In the genomic region with DNA sequence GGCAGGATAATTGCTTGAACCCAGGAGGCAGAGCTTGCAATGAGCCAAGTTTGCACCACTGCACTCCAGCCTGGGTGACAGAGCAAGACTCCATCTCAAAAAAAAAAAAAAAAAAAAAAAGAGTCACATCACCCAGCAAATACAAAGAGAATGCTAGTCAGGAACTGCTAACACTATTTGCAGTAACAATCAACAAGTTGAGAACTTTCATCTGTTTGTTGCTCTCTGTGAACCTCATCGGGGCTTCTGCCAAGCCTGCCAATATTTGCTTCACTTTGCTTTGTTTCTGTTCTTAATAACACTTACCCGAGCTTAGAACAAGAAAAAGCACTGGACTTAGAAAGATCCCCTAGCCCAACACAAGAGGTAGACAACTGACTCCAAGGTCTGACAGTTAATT, we compare ENCODE assay signal across 1 cellular context.
TF ChIP-seq lines count a peak whose summit lies in the region.

No MANE protein-coding gene starts in this region.

TF ChIP-seq in HepG2, 621 proteins besides CTCF, POLR2A, EP300 and RAD21 (continued from another document):
- TF ChIP-seq SOX6 (IDR thresholded peaks at IDR 0.05) (no peak), SOX6 (CRISPR knock-in tag; IDR thresholded peaks at IDR 0.05) (peak; percentile 65; the same call in 1 of the 2 replicates), ZNF24 (IDR thresholded peaks at IDR 0.05) (no peak), SSRP1 (CRISPR knock-in tag; IDR thresholded peaks at IDR 0.05) (no peak)
